In genomic region chr12:6386522-6386921, GRCh38 we compare ENCODE assay signal across 14 cellular contexts. TPM values are rescaled to one million over a fixed set of nuclear protein-coding genes. Genes with fewer than 3 reads are reported as not detected.
DNase-seq lines count a peak whose midpoint lies in the region; ATAC-seq and TF ChIP-seq lines count a peak whose summit lies in the region.
"Had no signal": no experiment of that assay in that cellular context is flagged by ENCODE, and none has a peak within 500 bp of the region (broad histone marks: within the 10 kb centered on the region; RNA-seq: fewer than 3 reads in every experiment).

No MANE protein-coding gene starts in this region.

- no peak overlapping the region for H3K4ac ChIP-seq in mesenchymal stem cell (ENCODE audit: low read depth in 1 of 2, low read length in 2 of 2)

- no peak overlapping the region for H2AFZ ChIP-seq in mesenchymal stem cell (ENCODE audit: low read depth, low read length)
- H2AFZ ChIP-seq in SK-N-SH (ENCODE audit: low read depth) = no peak overlapping the region

- no peaks in the 10 kb centered on the region for H3K79me1 ChIP-seq in mesenchymal stem cell (replicated peaks; ENCODE audit: low read length, poor library complexity, severe bottlenecking)

- TF ChIP-seq RAD21 in SK-N-SH (IDR thresholded peaks at IDR 0.05; ENCODE audit: low read length) = no peak

- H3K4me3 ChIP-seq in breast epithelium (no peak overlapping the region), mesenchymal stem cell (ENCODE audit: insufficient read depth in 1 of 2, low read depth in 1 of 2, low read length in 2 of 2) (peak overlapping the region in 1 of 2 experiments; percentile 23), transverse colon (no peak overlapping the region), SK-N-SH (ENCODE audit: low read depth in 2 of 2, low read length in 1 of 2) (no peak overlapping the region)

- H4K8ac ChIP-seq in mesenchymal stem cell (ENCODE audit: low read length) = no peak overlapping the region

- no peak overlapping the region for H3K4me2 ChIP-seq in mesenchymal stem cell (ENCODE audit: low read length, poor library complexity, severe bottlenecking)
- no peak overlapping the region for H3K4me2 ChIP-seq in SK-N-SH

- no peak overlapping the region for H3K27ac Mint-ChIP-seq in HFFc6
- no peak overlapping the region for H3K27ac Mint-ChIP-seq in activated CD8-positive, alpha-beta memory T cell treated with anti-CD3 and anti-CD28 coated beads, Interleukin-2, amount 10 ng/mL, durations not matched to agents 7 days and 5 days

- H3K79me2 ChIP-seq in SK-N-SH (ENCODE audit: insufficient read depth) = no peaks in the 10 kb centered on the region

- H2AK5ac ChIP-seq in mesenchymal stem cell (ENCODE audit: low read length, severe bottlenecking) = no peak overlapping the region

- POLR2A ChIA-PET in SK-N-SH (lab: Yijun Ruan, JAX) = no interaction called here

- intact Hi-C loops in breast epithelium (cut with DNase I; ENCODE audit: low total_unique reads) = no loop called here
- intact Hi-C loops in transverse colon (cut with DNase I; ENCODE audit: low total_unique reads) = no loop called here

- H3K23ac ChIP-seq in mesenchymal stem cell (ENCODE audit: low read length in 2 of 2) = no peak overlapping the region

- peak overlapping the region; percentile 50 for H3K9ac ChIP-seq in mesenchymal stem cell (ENCODE audit: low read length)
- H3K9ac ChIP-seq in SK-N-SH = no peak overlapping the region

- no peaks in the 10 kb centered on the region for H3K9me2 ChIP-seq in SK-N-SH

- no peak for TF ChIP-seq CTCF in HFFc6 (IDR thresholded peaks at IDR 0.05)
- no peak for TF ChIP-seq CTCF in breast epithelium (IDR thresholded peaks at IDR 0.05)
- TF ChIP-seq CTCF in transverse colon (IDR thresholded peaks at IDR 0.05) = no peak
- no peak for TF ChIP-seq CTCF in SK-N-SH (IDR thresholded peaks at IDR 0.05)

- H4K20me1 ChIP-seq in SK-N-SH (ENCODE audit: insufficient read depth) = no peaks in the 10 kb centered on the region

- H3K27me3 Mint-ChIP-seq in HFFc6 (ENCODE audit: insufficient read depth) = no peaks in the 10 kb centered on the region; the same call in 1 of the 2 replicates
- H3K27me3 Mint-ChIP-seq in activated CD8-positive, alpha-beta memory T cell treated with anti-CD3 and anti-CD28 coated beads, Interleukin-2, amount 10 ng/mL, durations not matched to agents 7 days and 5 days = peaks cover 42% of the 10 kb centered on the region

- peaks cover 29% of the 10 kb centered on the region for H3K4me1 Mint-ChIP-seq in HFFc6 (ENCODE audit: low read depth)
- H3K4me1 Mint-ChIP-seq in activated CD8-positive, alpha-beta memory T cell treated with anti-CD3 and anti-CD28 coated beads, Interleukin-2, amount 10 ng/mL, durations not matched to agents 7 days and 5 days = no peaks in the 10 kb centered on the region

- ATAC-seq in activated CD8-positive, alpha-beta memory T cell treated with anti-CD3 and anti-CD28 coated beads, Interleukin-2, amount 10 ng/mL, durations not matched to agents 7 days and 5 days = no peak
- ATAC-seq in GM18868 (IDR thresholded peaks at IDR 0.05; ENCODE audit: unreplicated experiment) = no peak

- WGBS in mesenchymal stem cell = 100% methylated on average over 1 of the region's 1 CpG
- WGBS in transverse colon (ENCODE audit: low coverage in 1 of 2), 2 donors = 32 to 33% methylated on average over 1 of the region's 1 CpG
- WGBS in SK-N-SH (ENCODE audit: low lambda C conversion rate) = 9% methylated on average over 1 of the region's 1 CpG

- no peak for DNase-seq in HFFc6
- DNase-seq in breast epithelium (ENCODE audit: low spot score in 2 of 2) = no peak
- peak; percentile 43 for DNase-seq in mesenchymal stem cell
- no peak for DNase-seq in transverse colon
- no peak for DNase-seq in NCI-H446 treated with DMSO at 0.1 percent for 48 hours (lab: John Stamatoyannopoulos, UW)
- DNase-seq in activated CD8-positive, alpha-beta memory T cell treated with anti-CD3 and anti-CD28 coated beads, Interleukin-2, amount 10 ng/mL, durations not matched to agents 7 days and 5 days = no peak
- DNase-seq in SK-N-SH = no peak
- DNase-seq: NCI-H146, NCI-H2227 treated with DMSO at 0.1 percent for 48 hours, NCI-H526 treated with DMSO at 0.1 percent for 48 hours, OCI-M1 had no signal

- no peak overlapping the region for H2BK15ac ChIP-seq in mesenchymal stem cell (ENCODE audit: low read depth, poor library complexity, severe bottlenecking)

- no peaks in the 10 kb centered on the region for H3K27me3 ChIP-seq in breast epithelium
- no peaks in the 10 kb centered on the region for H3K27me3 ChIP-seq in mesenchymal stem cell (ENCODE audit: control insufficient read depth in 1 of 2, insufficient read depth in 1 of 2, low read length in 2 of 2)
- H3K27me3 ChIP-seq in transverse colon = no peaks in the 10 kb centered on the region
- no peaks in the 10 kb centered on the region for H3K27me3 ChIP-seq in SK-N-SH (ENCODE audit: insufficient read depth)

- no peak overlapping the region for H2BK120ac ChIP-seq in mesenchymal stem cell (ENCODE audit: low read depth, low read length)

- no peak overlapping the region for H3K14ac ChIP-seq in mesenchymal stem cell (ENCODE audit: low read length in 2 of 2)

- TF ChIP-seq EP300 in transverse colon (IDR thresholded peaks at IDR 0.05; ENCODE audit: low read depth) (no peak), SK-N-SH (IDR thresholded peaks at IDR 0.05; ENCODE audit: borderline replicate concordance in 1 of 2, low read depth in 1 of 2, low read length in 1 of 2) (no peak)

- H3K27ac ChIP-seq in breast epithelium = peak overlapping the region; percentile 29 to 70
- H3K27ac ChIP-seq in mesenchymal stem cell (ENCODE audit: low read length, poor library complexity, severe bottlenecking) = no peak overlapping the region
- H3K27ac ChIP-seq in transverse colon = peak overlapping the region; percentile 0 to 95 (median 47)
- H3K27ac ChIP-seq in SK-N-SH (ENCODE audit: low read depth in 2 of 2, low read length in 1 of 2) = no peak overlapping the region

- H3K4me1 ChIP-seq in breast epithelium = peaks cover 0 to 7% of the 10 kb centered on the region in 2 donors
- peaks cover 11% of the 10 kb centered on the region for H3K4me1 ChIP-seq in mesenchymal stem cell (ENCODE audit: control insufficient read depth, insufficient read depth, low read depth, low read length)
- H3K4me1 ChIP-seq in transverse colon = peaks cover 20 to 62% (median 53%) of the 10 kb centered on the region in 4 donors
- no peaks in the 10 kb centered on the region for H3K4me1 ChIP-seq in SK-N-SH (ENCODE audit: control insufficient read depth in 1 of 2, insufficient read depth in 2 of 2, low read depth in 1 of 2, low read length in 1 of 2)

- peaks cover 35% of the 10 kb centered on the region for H3K36me3 Mint-ChIP-seq in HFFc6 (ENCODE audit: low read depth)
- no peaks in the 10 kb centered on the region for H3K36me3 Mint-ChIP-seq in activated CD8-positive, alpha-beta memory T cell treated with anti-CD3 and anti-CD28 coated beads, Interleukin-2, amount 10 ng/mL, durations not matched to agents 7 days and 5 days

- H2BK12ac ChIP-seq in mesenchymal stem cell (ENCODE audit: low read length in 2 of 2) = no peak overlapping the region

- no peaks in the 10 kb centered on the region for H3K9me3 ChIP-seq in breast epithelium
- no peaks in the 10 kb centered on the region for H3K9me3 ChIP-seq in mesenchymal stem cell (ENCODE audit: control insufficient read depth, low read length)
- H3K9me3 ChIP-seq in transverse colon = no peaks in the 10 kb centered on the region
- no peaks in the 10 kb centered on the region for H3K9me3 ChIP-seq in SK-N-SH
- H3K9me3 ChIP-seq: BLaER1 treated with 17β-estradiol and CSF1 and Interleukin-3, amounts not matched to agents 10 nM and 100 nM had no signal

- peak overlapping the region; percentile 20 for H3K4me3 Mint-ChIP-seq in HFFc6
- no peak overlapping the region for H3K4me3 Mint-ChIP-seq in activated CD8-positive, alpha-beta memory T cell treated with anti-CD3 and anti-CD28 coated beads, Interleukin-2, amount 10 ng/mL, durations not matched to agents 7 days and 5 days
- H3K4me3 Mint-ChIP-seq: H9 had no signal

- no peaks in the 10 kb centered on the region for H3K9me3 Mint-ChIP-seq in HFFc6
- no peaks in the 10 kb centered on the region for H3K9me3 Mint-ChIP-seq in activated CD8-positive, alpha-beta memory T cell treated with anti-CD3 and anti-CD28 coated beads, Interleukin-2, amount 10 ng/mL, durations not matched to agents 7 days and 5 days (ENCODE audit: low read depth)
- H3K9me3 Mint-ChIP-seq: H9 had no signal

- no peaks in the 10 kb centered on the region for H3F3A ChIP-seq in SK-N-SH (replicated peaks; ENCODE audit: insufficient read depth)

- H2BK5ac ChIP-seq in mesenchymal stem cell (ENCODE audit: low read depth, low read length, poor library complexity, severe bottlenecking) = no peak overlapping the region

- TF ChIP-seq POLR2A in breast epithelium (IDR thresholded peaks at IDR 0.05) = no peak
- no peak for TF ChIP-seq POLR2A in transverse colon (IDR thresholded peaks at IDR 0.05)

- no peak overlapping the region for H3K18ac ChIP-seq in mesenchymal stem cell (ENCODE audit: low read depth in 1 of 2, low read length in 2 of 2)

- H3K36me3 ChIP-seq in breast epithelium = no peaks in the 10 kb centered on the region
- peaks cover 0 to 62% of the 10 kb centered on the region in 2 experiments for H3K36me3 ChIP-seq in mesenchymal stem cell (ENCODE audit: control insufficient read depth in 1 of 2, insufficient read depth in 2 of 2, low read depth in 1 of 2, low read length in 2 of 2)
- H3K36me3 ChIP-seq in transverse colon = peaks cover 0 to 21% (median 8%) of the 10 kb centered on the region in 4 donors
- no peaks in the 10 kb centered on the region for H3K36me3 ChIP-seq in SK-N-SH (replicated peaks in 1 of 2; ENCODE audit: control insufficient read depth in 1 of 2, insufficient read depth in 2 of 2, low read length in 1 of 2)

- in situ Hi-C loops in transverse colon (cut with MboI; ENCODE audit: low pct_ligation_motif_present in 1 of 4, low pct_unique_long_range_greater_than_20kb in 1 of 4, low sequenced_read_pairs in 3 of 4) = no loop called here

- no peak overlapping the region for H4K91ac ChIP-seq in mesenchymal stem cell (ENCODE audit: low read length)

- CTCF ChIA-PET in activated CD8-positive, alpha-beta memory T cell treated with anti-CD3 and anti-CD28 coated beads, Interleukin-2, amount 10 ng/mL, durations not matched to agents 7 days and 5 days (lab: Charles Lee) = no interaction called here
- CTCF ChIA-PET in SK-N-SH (lab: Yijun Ruan, JAX) = no interaction called here

RNA-seq across cellular contexts. Expression of gene LTBR, which starts 2.6 kb away (rescaled TPM):
- total RNA-seq in HFFc6 (2021; fragmentation: NEBNext Ultra II Directional; extraction: Animal tissue kit (Norgen Biotek cat#: 25700)) = 100 to 1,000 TPM in 3 of 6 experiments, 10 to 100 TPM in 3; 91.5 to 124 (median 106) TPM
- 100 to 1,000 TPM in 2 of 3 donors, 10 to 100 TPM in 1; 90.1 to 115 (median 108) TPM for total RNA-seq in breast epithelium
- polyA plus RNA-seq in mesenchymal stem cell (2013, experiment 1 of 2) = 262 TPM
- polyA plus RNA-seq in mesenchymal stem cell (2013, experiment 2 of 2) = 265 TPM
- 100 to 1,000 TPM; 148 to 367 (median 208) TPM for total RNA-seq in transverse colon
- under 1 TPM; 0.30 to 0.41 TPM for total RNA-seq in activated CD8-positive, alpha-beta memory T cell treated with anti-CD3 and anti-CD28 coated beads, Interleukin-2, amount 10 ng/mL, durations not matched to agents 7 days and 5 days
- 0.10 and 0.12 TPM in 2 replicates for polyA plus RNA-seq in SK-N-SH (2012; rRNA removed)
- 0.03 and 0.06 TPM in 2 replicates for polyA plus RNA-seq in SK-N-SH (2012; cell fraction: cytosol; rRNA removed)
- polyA plus RNA-seq in SK-N-SH (2012; cell fraction: nucleus; rRNA removed) = 0.32 and 0.73 TPM in 2 replicates

RNA-seq across cellular contexts. Expression of gene SCNN1A, which starts 11.2 kb away (rescaled TPM):
- under 1 TPM in 1 of 6 experiments, not detected in 5; 0.18 TPM for total RNA-seq in HFFc6 (2021; fragmentation: NEBNext Ultra II Directional; extraction: Animal tissue kit (Norgen Biotek cat#: 25700))
- total RNA-seq in breast epithelium = 100 to 1,000 TPM in 1 of 3 donors, 10 to 100 TPM in 1, 1 to 10 TPM in 1; 1.3 to 175 (median 93.7) TPM
- 1.7 TPM for polyA plus RNA-seq in mesenchymal stem cell (2013, experiment 1 of 2)
- polyA plus RNA-seq in mesenchymal stem cell (2013, experiment 2 of 2) = 1.3 TPM
- total RNA-seq in transverse colon = 100 to 1,000 TPM; 151 to 757 (median 502) TPM
- under 1 TPM; 0.49 to 0.58 TPM for total RNA-seq in activated CD8-positive, alpha-beta memory T cell treated with anti-CD3 and anti-CD28 coated beads, Interleukin-2, amount 10 ng/mL, durations not matched to agents 7 days and 5 days
- polyA plus RNA-seq in SK-N-SH (2012; rRNA removed) = 0.71 and 1.6 TPM in 2 replicates
- 0.97 and 0.98 TPM in 2 replicates for polyA plus RNA-seq in SK-N-SH (2012; cell fraction: cytosol; rRNA removed)
- polyA plus RNA-seq in SK-N-SH (2012; cell fraction: nucleus; rRNA removed) = 1.2 and 1.6 TPM in 2 replicates

RNA-seq across cellular contexts. Expression of gene TNFRSF1A, which starts 44.6 kb away (rescaled TPM):
- 100 to 1,000 TPM; 105 to 122 (median 112) TPM for total RNA-seq in HFFc6 (2021; fragmentation: NEBNext Ultra II Directional; extraction: Animal tissue kit (Norgen Biotek cat#: 25700))
- total RNA-seq in breast epithelium (100 to 1,000 TPM; 232 to 256 (median 238) TPM), transverse colon (100 to 1,000 TPM; 229 to 317 (median 258) TPM)
- 307 TPM for polyA plus RNA-seq in mesenchymal stem cell (2013, experiment 1 of 2)
- polyA plus RNA-seq in mesenchymal stem cell (2013, experiment 2 of 2) = 298 TPM
- total RNA-seq in activated CD8-positive, alpha-beta memory T cell treated with anti-CD3 and anti-CD28 coated beads, Interleukin-2, amount 10 ng/mL, durations not matched to agents 7 days and 5 days = 10 to 100 TPM; 63.3 to 71.5 TPM
- 68.3 and 92.9 TPM in 2 replicates for polyA plus RNA-seq in SK-N-SH (2012; rRNA removed)
- polyA plus RNA-seq in SK-N-SH (2012; cell fraction: cytosol; rRNA removed) = 86.7 and 93.2 TPM in 2 replicates
- polyA plus RNA-seq in SK-N-SH (2012; cell fraction: nucleus; rRNA removed) = 72.6 and 75.2 TPM in 2 replicates

RNA-seq across cellular contexts. Expression of gene CD27, which starts 58.2 kb away (rescaled TPM):
- total RNA-seq in HFFc6 (2021; fragmentation: NEBNext Ultra II Directional; extraction: Animal tissue kit (Norgen Biotek cat#: 25700)) = under 1 TPM in 2 of 6 experiments, not detected in 4; 0.19 to 0.28 TPM
- total RNA-seq in breast epithelium (1 to 10 TPM in 2 of 3 donors, under 1 TPM in 1; 0.64 to 4.3 (median 2.6) TPM), transverse colon (10 to 100 TPM in 1 of 4 donors, 1 to 10 TPM in 2, not detected in 1; 1.1 to 16.8 (median 2.3) TPM)
- polyA plus RNA-seq in mesenchymal stem cell (2013, experiment 1 of 2) = not detected
- polyA plus RNA-seq in mesenchymal stem cell (2013, experiment 2 of 2) = not detected
- 10 to 100 TPM; 44.9 to 67.3 TPM for total RNA-seq in activated CD8-positive, alpha-beta memory T cell treated with anti-CD3 and anti-CD28 coated beads, Interleukin-2, amount 10 ng/mL, durations not matched to agents 7 days and 5 days
- not detected in 2 replicates for polyA plus RNA-seq in SK-N-SH (2012; rRNA removed)
- polyA plus RNA-seq in SK-N-SH (2012; cell fraction: cytosol; rRNA removed) = not detected in 2 replicates
- polyA plus RNA-seq in SK-N-SH (2012; cell fraction: nucleus; rRNA removed) = not detected in 2 replicates

Comparison
In these comparisons a context has a peak if more than half of its experiments do, and no peak if none do; other contexts are left out.
1. H3K27ac ChIP-seq: peak in breast epithelium (2 of 2) and transverse colon (4 of 4); none in mesenchymal stem cell (single experiment) and SK-N-SH (0 of 2).
2. RNA of gene LTBR, which starts 2.6 kb away (total RNA-seq): 148 to 367 TPM in transverse colon, 91.5 to 124 TPM in HFFc6 and 90.1 to 115 TPM in breast epithelium; 0.30 to 0.41 TPM in activated CD8-positive, alpha-beta memory T cell treated with anti-CD3 and anti-CD28 coated beads, Interleukin-2, amount 10 ng/mL, durations not matched to agents 7 days and 5 days; every median in the first group is over 10 times any median in the second.